27 cellular contexts compared by ENCODE assay signal in genomic region chr12:66563220-66563619, GRCh38.
"Had no signal": no experiment of that assay in that cellular context is flagged by ENCODE, and none has a peak within 500 bp of the region (broad histone marks: within the 10 kb centered on the region; RNA-seq: fewer than 3 reads in every experiment).

No MANE protein-coding gene starts in this region.

- H3K4me3 ChIP-seq: coronary artery, dorsolateral prefrontal cortex, esophagus squamous epithelium, gastrocnemius medialis, heart right ventricle, left lung, lower lobe of right lung, mucosa of descending colon had no signal

- FAIRE-seq: endometrium, islet of Langerhans, keratinocyte had no signal

- DNase-seq: dermis blood vessel endothelial cell; dorsolateral prefrontal cortex; effector CD4-positive, alpha-beta T cell; effector memory CD4-positive, alpha-beta T cell; erythroblast; esophagus squamous epithelium; foreskin fibroblast; foreskin melanocyte; gastrocnemius medialis; glutamatergic neuron; head of caudate nucleus; heart right ventricle; hippocampal formation; left cardiac atrium; left lung; left ventricle myocardium superior; lower lobe of right lung; mesenchymal stem cell; mucosa of descending colon; naive B cell; naive thymus-derived CD8-positive, alpha-beta T cell had no signal

- H3K27me3 ChIP-seq: dorsolateral prefrontal cortex, esophagus squamous epithelium, gastrocnemius medialis, heart right ventricle, left lung had no signal

- H3K36me3 ChIP-seq: esophagus squamous epithelium, gastrocnemius medialis, heart right ventricle, left lung, lower lobe of right lung had no signal

- H3K27ac ChIP-seq: coronary artery, dorsolateral prefrontal cortex, epithelial cell of prostate, esophagus squamous epithelium, gastrocnemius medialis, heart right ventricle, left lung, lower lobe of right lung had no signal

- H3K4me1 ChIP-seq: esophagus squamous epithelium, gastrocnemius medialis, heart right ventricle, left lung, lower lobe of right lung had no signal

- ATAC-seq: esophagus mucosa; gastrocnemius medialis; heart right ventricle; left cardiac atrium; left lung; left ventricle myocardium superior; lower lobe of right lung; mucosa of descending colon; naive thymus-derived CD8-positive, alpha-beta T cell had no signal
